ENCODE assay signal across 1 cellular context in the genomic region with DNA sequence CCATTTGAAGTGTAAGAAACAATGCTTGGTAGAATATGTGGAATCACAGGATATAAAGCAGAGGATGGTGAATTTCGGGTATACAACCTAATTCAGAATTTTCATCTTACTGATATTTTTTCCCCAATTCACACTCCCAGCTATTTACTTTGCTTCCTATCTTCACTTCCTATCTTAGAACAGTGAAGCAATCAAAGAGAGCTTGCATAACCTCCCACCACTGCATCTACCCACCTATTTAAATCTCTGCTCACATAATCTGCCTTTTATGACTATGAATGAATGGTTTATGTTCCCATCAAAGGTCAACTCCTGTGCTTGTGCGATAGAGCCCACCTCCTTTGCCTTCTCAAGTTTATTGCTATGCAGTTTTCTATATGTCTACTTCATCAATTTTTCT.
TF ChIP-seq lines count a peak whose summit lies in the region.

No MANE protein-coding gene starts in this region.

TF ChIP-seq in HepG2, 621 proteins besides CTCF, POLR2A, EP300 and RAD21 (continued from another document and continues in another):
- TF ChIP-seq, protein P1, sequence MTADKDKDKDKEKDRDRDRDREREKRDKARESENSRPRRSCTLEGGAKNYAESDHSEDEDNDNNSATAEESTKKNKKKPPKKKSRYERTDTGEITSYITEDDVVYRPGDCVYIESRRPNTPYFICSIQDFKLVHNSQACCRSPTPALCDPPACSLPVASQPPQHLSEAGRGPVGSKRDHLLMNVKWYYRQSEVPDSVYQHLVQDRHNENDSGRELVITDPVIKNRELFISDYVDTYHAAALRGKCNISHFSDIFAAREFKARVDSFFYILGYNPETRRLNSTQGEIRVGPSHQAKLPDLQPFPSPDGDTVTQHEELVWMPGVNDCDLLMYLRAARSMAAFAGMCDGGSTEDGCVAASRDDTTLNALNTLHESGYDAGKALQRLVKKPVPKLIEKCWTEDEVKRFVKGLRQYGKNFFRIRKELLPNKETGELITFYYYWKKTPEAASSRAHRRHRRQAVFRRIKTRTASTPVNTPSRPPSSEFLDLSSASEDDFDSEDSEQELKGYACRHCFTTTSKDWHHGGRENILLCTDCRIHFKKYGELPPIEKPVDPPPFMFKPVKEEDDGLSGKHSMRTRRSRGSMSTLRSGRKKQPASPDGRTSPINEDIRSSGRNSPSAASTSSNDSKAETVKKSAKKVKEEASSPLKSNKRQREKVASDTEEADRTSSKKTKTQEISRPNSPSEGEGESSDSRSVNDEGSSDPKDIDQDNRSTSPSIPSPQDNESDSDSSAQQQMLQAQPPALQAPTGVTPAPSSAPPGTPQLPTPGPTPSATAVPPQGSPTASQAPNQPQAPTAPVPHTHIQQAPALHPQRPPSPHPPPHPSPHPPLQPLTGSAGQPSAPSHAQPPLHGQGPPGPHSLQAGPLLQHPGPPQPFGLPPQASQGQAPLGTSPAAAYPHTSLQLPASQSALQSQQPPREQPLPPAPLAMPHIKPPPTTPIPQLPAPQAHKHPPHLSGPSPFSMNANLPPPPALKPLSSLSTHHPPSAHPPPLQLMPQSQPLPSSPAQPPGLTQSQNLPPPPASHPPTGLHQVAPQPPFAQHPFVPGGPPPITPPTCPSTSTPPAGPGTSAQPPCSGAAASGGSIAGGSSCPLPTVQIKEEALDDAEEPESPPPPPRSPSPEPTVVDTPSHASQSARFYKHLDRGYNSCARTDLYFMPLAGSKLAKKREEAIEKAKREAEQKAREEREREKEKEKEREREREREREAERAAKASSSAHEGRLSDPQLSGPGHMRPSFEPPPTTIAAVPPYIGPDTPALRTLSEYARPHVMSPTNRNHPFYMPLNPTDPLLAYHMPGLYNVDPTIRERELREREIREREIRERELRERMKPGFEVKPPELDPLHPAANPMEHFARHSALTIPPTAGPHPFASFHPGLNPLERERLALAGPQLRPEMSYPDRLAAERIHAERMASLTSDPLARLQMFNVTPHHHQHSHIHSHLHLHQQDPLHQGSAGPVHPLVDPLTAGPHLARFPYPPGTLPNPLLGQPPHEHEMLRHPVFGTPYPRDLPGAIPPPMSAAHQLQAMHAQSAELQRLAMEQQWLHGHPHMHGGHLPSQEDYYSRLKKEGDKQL (CRISPR knock-in tag; IDR thresholded peaks at IDR 0.05; ENCODE audit: low read depth): peak; percentile 24; the same call in 1 of the 2 replicates
- TF ChIP-seq ZNF337 (CRISPR knock-in tag; IDR thresholded peaks at IDR 0.05; ENCODE audit: borderline replicate concordance, low read depth): no peak
- no peak for TF ChIP-seq ZNF282 (IDR thresholded peaks at IDR 0.05; ENCODE audit: partially characterized antibody)
- TF ChIP-seq JUND (CRISPR knock-in tag; IDR thresholded peaks at IDR 0.05): no peak
- 0 out of 2 replicates have a peak, but pooled peaks have one; percentile 51 for TF ChIP-seq SIX1 (CRISPR knock-in tag; IDR thresholded peaks at IDR 0.05; ENCODE audit: borderline replicate concordance)
- no peak for TF ChIP-seq CHD2 (IDR thresholded peaks at IDR 0.05; ENCODE audit: low read depth, low read length)
- TF ChIP-seq FOXP1 (IDR thresholded peaks at IDR 0.05): no peak
- TF ChIP-seq FOXP1 (CRISPR knock-in tag; IDR thresholded peaks at IDR 0.05): peak; percentile 45; the same call in 1 of the 2 replicates
- TF ChIP-seq ISL2 (CRISPR knock-in tag; IDR thresholded peaks at IDR 0.05): 0 out of 2 replicates have a peak, but pooled peaks have one; percentile 42
- TF ChIP-seq TEAD3 (CRISPR knock-in tag; optimal IDR thresholded peaks at IDR 0.05; ENCODE audit: borderline replicate concordance): peak; percentile 30
- TF ChIP-seq, protein P2, sequence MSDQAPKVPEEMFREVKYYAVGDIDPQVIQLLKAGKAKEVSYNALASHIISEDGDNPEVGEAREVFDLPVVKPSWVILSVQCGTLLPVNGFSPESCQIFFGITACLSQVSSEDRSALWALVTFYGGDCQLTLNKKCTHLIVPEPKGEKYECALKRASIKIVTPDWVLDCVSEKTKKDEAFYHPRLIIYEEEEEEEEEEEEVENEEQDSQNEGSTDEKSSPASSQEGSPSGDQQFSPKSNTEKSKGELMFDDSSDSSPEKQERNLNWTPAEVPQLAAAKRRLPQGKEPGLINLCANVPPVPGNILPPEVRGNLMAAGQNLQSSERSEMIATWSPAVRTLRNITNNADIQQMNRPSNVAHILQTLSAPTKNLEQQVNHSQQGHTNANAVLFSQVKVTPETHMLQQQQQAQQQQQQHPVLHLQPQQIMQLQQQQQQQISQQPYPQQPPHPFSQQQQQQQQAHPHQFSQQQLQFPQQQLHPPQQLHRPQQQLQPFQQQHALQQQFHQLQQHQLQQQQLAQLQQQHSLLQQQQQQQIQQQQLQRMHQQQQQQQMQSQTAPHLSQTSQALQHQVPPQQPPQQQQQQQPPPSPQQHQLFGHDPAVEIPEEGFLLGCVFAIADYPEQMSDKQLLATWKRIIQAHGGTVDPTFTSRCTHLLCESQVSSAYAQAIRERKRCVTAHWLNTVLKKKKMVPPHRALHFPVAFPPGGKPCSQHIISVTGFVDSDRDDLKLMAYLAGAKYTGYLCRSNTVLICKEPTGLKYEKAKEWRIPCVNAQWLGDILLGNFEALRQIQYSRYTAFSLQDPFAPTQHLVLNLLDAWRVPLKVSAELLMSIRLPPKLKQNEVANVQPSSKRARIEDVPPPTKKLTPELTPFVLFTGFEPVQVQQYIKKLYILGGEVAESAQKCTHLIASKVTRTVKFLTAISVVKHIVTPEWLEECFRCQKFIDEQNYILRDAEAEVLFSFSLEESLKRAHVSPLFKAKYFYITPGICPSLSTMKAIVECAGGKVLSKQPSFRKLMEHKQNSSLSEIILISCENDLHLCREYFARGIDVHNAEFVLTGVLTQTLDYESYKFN (CRISPR knock-in tag; conservative IDR thresholded peaks at IDR 0.05): peak; percentile 41; the same call in 1 of the 2 replicates
- peak; percentile 66; the same call in 1 of the 2 replicates for TF ChIP-seq ETV5 (CRISPR knock-in tag; IDR thresholded peaks at IDR 0.05; ENCODE audit: borderline replicate concordance)
- no peak for TF ChIP-seq ZNF230 (CRISPR knock-in tag; IDR thresholded peaks at IDR 0.05)
- no peak for TF ChIP-seq ZNF552 (CRISPR knock-in tag; IDR thresholded peaks at IDR 0.05; ENCODE audit: borderline replicate concordance)
- no peak for TF ChIP-seq NFRKB (IDR thresholded peaks at IDR 0.05)
- TF ChIP-seq ZNF562 (CRISPR knock-in tag; IDR thresholded peaks at IDR 0.05; ENCODE audit: borderline replicate concordance): no peak
- peak in 1 of 2 experiments; percentile 38; a peak in 1 of 4 replicates for TF ChIP-seq HMGXB4 (CRISPR knock-in tag; IDR thresholded peaks at IDR 0.05; ENCODE audit: borderline replicate concordance in 1 of 2, low read depth in 1 of 2)
- peak; percentile 62; the same call in 1 of the 2 replicates for TF ChIP-seq NR2C2 (CRISPR knock-in tag; IDR thresholded peaks at IDR 0.05; ENCODE audit: borderline replicate concordance)
- TF ChIP-seq ESRRA (CRISPR knock-in tag; IDR thresholded peaks at IDR 0.05; ENCODE audit: low read depth): no peak
- no peak for TF ChIP-seq KLF11 (CRISPR knock-in tag; IDR thresholded peaks at IDR 0.05)
- TF ChIP-seq ZSCAN29 (CRISPR knock-in tag; conservative IDR thresholded peaks at IDR 0.05): peak; percentile 36; the same call in 1 of the 2 replicates
- no peak for TF ChIP-seq ZNF207 (IDR thresholded peaks at IDR 0.05; ENCODE audit: borderline replicate concordance)
- TF ChIP-seq, protein P3, sequence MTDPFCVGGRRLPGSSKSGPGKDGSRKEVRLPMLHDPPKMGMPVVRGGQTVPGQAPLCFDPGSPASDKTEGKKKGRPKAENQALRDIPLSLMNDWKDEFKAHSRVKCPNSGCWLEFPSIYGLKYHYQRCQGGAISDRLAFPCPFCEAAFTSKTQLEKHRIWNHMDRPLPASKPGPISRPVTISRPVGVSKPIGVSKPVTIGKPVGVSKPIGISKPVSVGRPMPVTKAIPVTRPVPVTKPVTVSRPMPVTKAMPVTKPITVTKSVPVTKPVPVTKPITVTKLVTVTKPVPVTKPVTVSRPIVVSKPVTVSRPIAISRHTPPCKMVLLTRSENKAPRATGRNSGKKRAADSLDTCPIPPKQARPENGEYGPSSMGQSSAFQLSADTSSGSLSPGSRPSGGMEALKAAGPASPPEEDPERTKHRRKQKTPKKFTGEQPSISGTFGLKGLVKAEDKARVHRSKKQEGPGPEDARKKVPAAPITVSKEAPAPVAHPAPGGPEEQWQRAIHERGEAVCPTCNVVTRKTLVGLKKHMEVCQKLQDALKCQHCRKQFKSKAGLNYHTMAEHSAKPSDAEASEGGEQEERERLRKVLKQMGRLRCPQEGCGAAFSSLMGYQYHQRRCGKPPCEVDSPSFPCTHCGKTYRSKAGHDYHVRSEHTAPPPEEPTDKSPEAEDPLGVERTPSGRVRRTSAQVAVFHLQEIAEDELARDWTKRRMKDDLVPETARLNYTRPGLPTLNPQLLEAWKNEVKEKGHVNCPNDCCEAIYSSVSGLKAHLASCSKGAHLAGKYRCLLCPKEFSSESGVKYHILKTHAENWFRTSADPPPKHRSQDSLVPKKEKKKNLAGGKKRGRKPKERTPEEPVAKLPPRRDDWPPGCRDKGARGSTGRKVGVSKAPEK (CRISPR knock-in tag; IDR thresholded peaks at IDR 0.05; ENCODE audit: borderline replicate concordance): no peak
- TF ChIP-seq ADNP (CRISPR knock-in tag; IDR thresholded peaks at IDR 0.05): no peak
- no peak for TF ChIP-seq ZNF761 (CRISPR knock-in tag; conservative IDR thresholded peaks at IDR 0.05)
- TF ChIP-seq ZNF672 (CRISPR knock-in tag; IDR thresholded peaks at IDR 0.05): no peak
- no peak for TF ChIP-seq JUNB (CRISPR knock-in tag; IDR thresholded peaks at IDR 0.05; ENCODE audit: borderline replicate concordance)
- TF ChIP-seq EED (CRISPR knock-in tag; IDR thresholded peaks at IDR 0.05): no peak
- no peak for TF ChIP-seq ZKSCAN5 (CRISPR knock-in tag; IDR thresholded peaks at IDR 0.05)
- TF ChIP-seq, protein P4, sequence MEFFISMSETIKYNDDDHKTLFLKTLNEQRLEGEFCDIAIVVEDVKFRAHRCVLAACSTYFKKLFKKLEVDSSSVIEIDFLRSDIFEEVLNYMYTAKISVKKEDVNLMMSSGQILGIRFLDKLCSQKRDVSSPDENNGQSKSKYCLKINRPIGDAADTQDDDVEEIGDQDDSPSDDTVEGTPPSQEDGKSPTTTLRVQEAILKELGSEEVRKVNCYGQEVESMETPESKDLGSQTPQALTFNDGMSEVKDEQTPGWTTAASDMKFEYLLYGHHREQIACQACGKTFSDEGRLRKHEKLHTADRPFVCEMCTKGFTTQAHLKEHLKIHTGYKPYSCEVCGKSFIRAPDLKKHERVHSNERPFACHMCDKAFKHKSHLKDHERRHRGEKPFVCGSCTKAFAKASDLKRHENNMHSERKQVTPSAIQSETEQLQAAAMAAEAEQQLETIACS (CRISPR knock-in tag; IDR thresholded peaks at IDR 0.05): no peak
- no peak for TF ChIP-seq SOX6 (IDR thresholded peaks at IDR 0.05)
- peak; percentile 54; the same call in 1 of the 2 replicates for TF ChIP-seq SOX6 (CRISPR knock-in tag; IDR thresholded peaks at IDR 0.05)
- TF ChIP-seq ZNF609 (CRISPR knock-in tag; IDR thresholded peaks at IDR 0.05; ENCODE audit: borderline replicate concordance): 0 out of 2 replicates have a peak, but pooled peaks have one; percentile 26
- peak; percentile 45; the same call in 1 of the 2 replicates for TF ChIP-seq ZNF331 (CRISPR knock-in tag; IDR thresholded peaks at IDR 0.05)
- no peak for TF ChIP-seq FOXA1 (IDR thresholded peaks at IDR 0.05)
- peak; percentile 85 for TF ChIP-seq FOXA1 (CRISPR knock-in tag; IDR thresholded peaks at IDR 0.05)
- TF ChIP-seq MIXL1 (CRISPR knock-in tag; IDR thresholded peaks at IDR 0.05): 0 out of 2 replicates have a peak, but pooled peaks have one; percentile 53
- peak; percentile 44; the same call in 1 of the 2 replicates for TF ChIP-seq ELF1 (CRISPR knock-in tag; IDR thresholded peaks at IDR 0.05)
